ENCODE assay signal across 8 cellular contexts in genomic region chr9:36765468-36766341, GRCh38.
DNase-seq lines count a peak whose midpoint lies in the region; ATAC-seq and TF ChIP-seq lines count a peak whose summit lies in the region.

No MANE protein-coding gene starts in this region.

- ATAC-seq in GM18861 (IDR thresholded peaks at IDR 0.05; ENCODE audit: unreplicated experiment) (peak; percentile 96), HG03060 (IDR thresholded peaks at IDR 0.05; ENCODE audit: low read depth, unreplicated experiment) (peak; percentile 95)

- no peaks in the 10 kb centered on the region for H3K27me3 ChIP-seq in vagina

- no peak overlapping the region for H3K27ac ChIP-seq in coronary artery
- no peak overlapping the region for H3K27ac ChIP-seq in vagina

- peak overlapping the region; percentile 50 for H3K4me3 ChIP-seq in coronary artery
- peak overlapping the region in 1 of 2 donors; percentile 10 for H3K4me3 ChIP-seq in vagina

- no peak for TF ChIP-seq POLR2A in vagina (IDR thresholded peaks at IDR 0.05)

- peak; percentile 95 for DNase-seq in NCI-H2171 treated with DMSO at 0.1 percent for 48 hours (lab: John Stamatoyannopoulos, UW)
- peak; percentile 87 for DNase-seq in activated CD4-positive, CD25-positive, alpha-beta regulatory T cell treated with anti-CD3 and anti-CD28 coated beads, Interleukin-2, amount 50 U/mL, for 72 hours
- no peak for DNase-seq in coronary artery (ENCODE audit: low spot score)
- peak; percentile 89 for DNase-seq in medulla oblongata (ENCODE audit: extremely low spot score)
- DNase-seq in stimulated activated CD8-positive, alpha-beta memory T cell treated with anti-CD3 and anti-CD28 coated beads, Interleukin-12 subunit alpha, Interleukin-12 subunit beta, amount 100 ng/mL, for 24 hours (ENCODE audit: extremely low read depth): peak; percentile 73
- DNase-seq in vagina (ENCODE audit: extremely low spot score in 2 of 2): no peak

- TF ChIP-seq CTCF in coronary artery (IDR thresholded peaks at IDR 0.05): no peak
- no peak for TF ChIP-seq CTCF in vagina (IDR thresholded peaks at IDR 0.05)

- no peaks in the 10 kb centered on the region for H3K4me1 ChIP-seq in vagina

- no peaks in the 10 kb centered on the region for H3K36me3 ChIP-seq in vagina

- intact Hi-C loops in vagina (cut with DNase I): no loop called here

- no peaks in the 10 kb centered on the region for H3K9me3 ChIP-seq in vagina

Comparison
In these comparisons a context has a peak if more than half of its experiments do, and no peak if none do; other contexts are left out.
1. DNase-seq: peak in NCI-H2171 treated with DMSO at 0.1 percent for 48 hours (single experiment), activated CD4-positive, CD25-positive, alpha-beta regulatory T cell treated with anti-CD3 and anti-CD28 coated beads, Interleukin-2, amount 50 U/mL, for 72 hours (single experiment), medulla oblongata (single experiment) and stimulated activated CD8-positive, alpha-beta memory T cell treated with anti-CD3 and anti-CD28 coated beads, Interleukin-12 subunit alpha, Interleukin-12 subunit beta, amount 100 ng/mL, for 24 hours (single experiment); none in coronary artery (single experiment) and vagina (0 of 2).